1 cellular context compared by ENCODE assay signal in the genomic region with DNA sequence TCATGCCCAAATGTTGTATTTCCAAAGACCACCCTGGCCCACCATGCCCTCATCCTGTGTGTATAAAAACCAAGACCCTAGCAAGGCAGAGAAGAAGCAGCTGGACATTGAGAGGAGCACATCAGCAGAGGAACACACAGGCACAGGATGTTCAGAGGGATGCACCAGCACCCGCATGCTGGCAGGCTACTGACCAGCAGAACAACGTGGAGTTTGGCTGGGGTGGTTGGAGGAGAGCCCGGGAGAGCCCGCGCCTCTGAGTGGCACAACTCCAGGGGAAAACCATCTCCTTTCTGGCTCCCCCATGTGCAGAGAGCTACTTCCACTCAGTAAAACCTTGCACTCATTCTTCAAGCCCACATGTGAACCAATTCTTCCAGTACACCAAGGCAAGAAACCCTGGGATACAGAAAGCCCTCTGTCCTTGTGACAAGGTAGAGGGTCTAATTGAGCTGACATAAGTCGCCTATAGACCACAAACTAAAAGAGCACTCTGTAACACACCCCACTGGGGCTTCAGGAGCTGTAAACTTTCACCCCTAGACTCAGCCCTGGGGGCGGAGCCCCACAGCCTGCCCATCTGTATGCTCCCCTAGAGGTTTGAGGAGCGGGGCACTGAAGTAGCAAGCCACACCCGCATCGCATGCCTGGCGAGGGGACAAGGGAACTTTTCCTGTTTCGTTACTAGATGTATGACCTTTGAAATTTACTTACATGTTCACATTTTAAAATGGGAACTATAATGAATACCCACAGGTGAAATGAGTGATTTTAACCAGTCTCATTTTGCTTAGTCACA.
TF ChIP-seq lines count a peak whose summit lies in the region.

No MANE protein-coding gene starts in this region.

TF ChIP-seq in IMR-90, 13 proteins besides CTCF, POLR2A, EP300 and RAD21:
- no peak for TF ChIP-seq MXI1 (IDR thresholded peaks at IDR 0.05; ENCODE audit: borderline replicate concordance, low read depth, low read length)
- TF ChIP-seq, protein P1, sequence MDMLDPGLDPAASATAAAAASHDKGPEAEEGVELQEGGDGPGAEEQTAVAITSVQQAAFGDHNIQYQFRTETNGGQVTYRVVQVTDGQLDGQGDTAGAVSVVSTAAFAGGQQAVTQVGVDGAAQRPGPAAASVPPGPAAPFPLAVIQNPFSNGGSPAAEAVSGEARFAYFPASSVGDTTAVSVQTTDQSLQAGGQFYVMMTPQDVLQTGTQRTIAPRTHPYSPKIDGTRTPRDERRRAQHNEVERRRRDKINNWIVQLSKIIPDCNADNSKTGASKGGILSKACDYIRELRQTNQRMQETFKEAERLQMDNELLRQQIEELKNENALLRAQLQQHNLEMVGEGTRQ (IDR thresholded peaks at IDR 0.05; ENCODE audit: low read depth, low read length): no peak
- no peak for TF ChIP-seq CHD1 (IDR thresholded peaks at IDR 0.05; ENCODE audit: low read depth, low read length)
- no peak for TF ChIP-seq MAZ (IDR thresholded peaks at IDR 0.05; ENCODE audit: borderline replicate concordance, low read depth, low read length)
